In genomic region chr19:55544014-55544413, GRCh38 we compare ENCODE assay signal across 27 cellular contexts. TPM values are rescaled to one million over a fixed set of nuclear protein-coding genes. Genes with fewer than 3 reads are reported as not detected.
"Had no signal": no experiment of that assay in that cellular context is flagged by ENCODE, and none has a peak within 500 bp of the region (broad histone marks: within the 10 kb centered on the region; RNA-seq: fewer than 3 reads in every experiment).

No MANE protein-coding gene starts in this region.

- H3K4me3 ChIP-seq: MG63, Peyer's patch, SJSA1, SK-N-MC had no signal

- ATAC-seq: PC-3 had no signal

- FAIRE-seq: HTR-8/SVneo had no signal

- H3K27ac ChIP-seq: HL-60, Peyer's patch, SJSA1, SK-N-MC had no signal

- DNase-seq: Karpas-422; KG1; MG63; NCI-H1092; NCI-H1105 treated with DMSO at 0.1 percent for 48 hours; NCI-H1436; NCI-H187; NCI-H2029; NCI-H2081 treated with DMSO at 0.1 percent for 48 hours; NCI-H2171; NCI-H226; NCI-H446; NCI-H510A; NCI-H524 treated with DMSO at 0.1 percent for 48 hours; NCI-H69; NCI-H774; NK-92 treated with Interleukin-12 subunit alpha and Interleukin-12 subunit beta, amount 100 ng/mL, for 24 hours; PC-3; Peyer's patch; Right ventricle myocardium superior; SIG-M5 had no signal

- H3K36me3 ChIP-seq: MG63, Peyer's patch, SJSA1 had no signal

- H3K27me3 ChIP-seq: MG63, Peyer's patch, SJSA1 had no signal

- H3K9me3 ChIP-seq: MG63, Peyer's patch, SJSA1 had no signal

- H3K4me1 ChIP-seq: Peyer's patch had no signal

RNA-seq across cellular contexts. Expression of gene SBK3, which starts 1.3 kb away (rescaled TPM):
- total RNA-seq: PC-3 had no signal

RNA-seq across cellular contexts. Expression of gene SBK2, which starts 7.1 kb away (rescaled TPM):
- total RNA-seq: OCI-LY7, PC-3, Peyer's patch, RPMI7951, SJSA1 had no signal

RNA-seq across cellular contexts. Expression of gene SSC5D, which starts 55.8 kb away (rescaled TPM):
- total RNA-seq: PC-3, SJSA1 had no signal
